In the genomic region with DNA sequence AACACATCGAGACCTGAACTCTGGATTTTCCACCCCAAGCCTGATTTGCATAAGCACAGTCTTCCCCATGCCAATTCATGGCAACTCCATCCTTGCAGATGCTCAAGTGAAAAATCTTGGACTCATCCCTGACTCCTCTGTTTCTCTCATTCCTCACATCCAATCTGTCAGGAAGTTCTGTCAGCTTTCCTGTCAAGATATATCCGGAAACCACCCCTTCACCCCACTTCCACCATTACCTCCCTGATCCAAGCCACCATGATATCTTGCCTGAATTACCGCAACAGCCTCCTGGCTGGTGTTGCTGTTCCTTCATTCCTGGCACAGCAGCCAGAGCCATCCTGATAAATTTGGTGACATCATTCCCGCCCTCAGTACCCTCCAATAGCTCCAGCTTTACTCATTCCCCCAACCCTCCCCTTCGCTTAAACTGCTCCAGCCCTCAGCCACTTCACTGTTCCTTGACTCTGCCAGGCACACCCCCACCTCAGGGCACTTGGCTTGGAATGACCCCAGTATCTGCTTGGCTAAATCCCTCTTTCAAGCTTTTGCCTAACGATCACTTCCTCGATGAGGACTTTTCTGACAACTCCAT, we compare ENCODE assay signal across 1 cellular context.
TF ChIP-seq lines count a peak whose summit lies in the region.

No MANE protein-coding gene starts in this region.

TF ChIP-seq in HEK293, 187 proteins besides CTCF, POLR2A, EP300 and RAD21 (continued from another document):
- TF ChIP-seq, protein P1, sequence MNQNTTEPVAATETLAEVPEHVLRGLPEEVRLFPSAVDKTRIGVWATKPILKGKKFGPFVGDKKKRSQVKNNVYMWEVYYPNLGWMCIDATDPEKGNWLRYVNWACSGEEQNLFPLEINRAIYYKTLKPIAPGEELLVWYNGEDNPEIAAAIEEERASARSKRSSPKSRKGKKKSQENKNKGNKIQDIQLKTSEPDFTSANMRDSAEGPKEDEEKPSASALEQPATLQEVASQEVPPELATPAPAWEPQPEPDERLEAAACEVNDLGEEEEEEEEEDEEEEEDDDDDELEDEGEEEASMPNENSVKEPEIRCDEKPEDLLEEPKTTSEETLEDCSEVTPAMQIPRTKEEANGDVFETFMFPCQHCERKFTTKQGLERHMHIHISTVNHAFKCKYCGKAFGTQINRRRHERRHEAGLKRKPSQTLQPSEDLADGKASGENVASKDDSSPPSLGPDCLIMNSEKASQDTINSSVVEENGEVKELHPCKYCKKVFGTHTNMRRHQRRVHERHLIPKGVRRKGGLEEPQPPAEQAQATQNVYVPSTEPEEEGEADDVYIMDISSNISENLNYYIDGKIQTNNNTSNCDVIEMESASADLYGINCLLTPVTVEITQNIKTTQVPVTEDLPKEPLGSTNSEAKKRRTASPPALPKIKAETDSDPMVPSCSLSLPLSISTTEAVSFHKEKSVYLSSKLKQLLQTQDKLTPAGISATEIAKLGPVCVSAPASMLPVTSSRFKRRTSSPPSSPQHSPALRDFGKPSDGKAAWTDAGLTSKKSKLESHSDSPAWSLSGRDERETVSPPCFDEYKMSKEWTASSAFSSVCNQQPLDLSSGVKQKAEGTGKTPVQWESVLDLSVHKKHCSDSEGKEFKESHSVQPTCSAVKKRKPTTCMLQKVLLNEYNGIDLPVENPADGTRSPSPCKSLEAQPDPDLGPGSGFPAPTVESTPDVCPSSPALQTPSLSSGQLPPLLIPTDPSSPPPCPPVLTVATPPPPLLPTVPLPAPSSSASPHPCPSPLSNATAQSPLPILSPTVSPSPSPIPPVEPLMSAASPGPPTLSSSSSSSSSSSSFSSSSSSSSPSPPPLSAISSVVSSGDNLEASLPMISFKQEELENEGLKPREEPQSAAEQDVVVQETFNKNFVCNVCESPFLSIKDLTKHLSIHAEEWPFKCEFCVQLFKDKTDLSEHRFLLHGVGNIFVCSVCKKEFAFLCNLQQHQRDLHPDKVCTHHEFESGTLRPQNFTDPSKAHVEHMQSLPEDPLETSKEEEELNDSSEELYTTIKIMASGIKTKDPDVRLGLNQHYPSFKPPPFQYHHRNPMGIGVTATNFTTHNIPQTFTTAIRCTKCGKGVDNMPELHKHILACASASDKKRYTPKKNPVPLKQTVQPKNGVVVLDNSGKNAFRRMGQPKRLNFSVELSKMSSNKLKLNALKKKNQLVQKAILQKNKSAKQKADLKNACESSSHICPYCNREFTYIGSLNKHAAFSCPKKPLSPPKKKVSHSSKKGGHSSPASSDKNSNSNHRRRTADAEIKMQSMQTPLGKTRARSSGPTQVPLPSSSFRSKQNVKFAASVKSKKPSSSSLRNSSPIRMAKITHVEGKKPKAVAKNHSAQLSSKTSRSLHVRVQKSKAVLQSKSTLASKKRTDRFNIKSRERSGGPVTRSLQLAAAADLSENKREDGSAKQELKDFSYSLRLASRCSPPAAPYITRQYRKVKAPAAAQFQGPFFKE (tag by site-specific recombination; IDR thresholded peaks at IDR 0.05; ENCODE audit: borderline replicate concordance), result no peak
- no peak for TF ChIP-seq ZNF169 (tag by site-specific recombination; IDR thresholded peaks at IDR 0.05)
- TF ChIP-seq ZNF785 (tag by site-specific recombination; IDR thresholded peaks at IDR 0.05), result no peak
- no peak for TF ChIP-seq ZNF830 (tag by site-specific recombination; IDR thresholded peaks at IDR 0.05; ENCODE audit: low read depth)
- TF ChIP-seq ZNF629 (tag by site-specific recombination; IDR thresholded peaks at IDR 0.05), result no peak
- TF ChIP-seq SP3 (tag by site-specific recombination; IDR thresholded peaks at IDR 0.05), result no peak
- TF ChIP-seq ZNF146 (tag by site-specific recombination; IDR thresholded peaks at IDR 0.05), result no peak
- TF ChIP-seq ZNF548 (tag by site-specific recombination; IDR thresholded peaks at IDR 0.05), result no peak
- TF ChIP-seq ZBTB17 (tag by site-specific recombination; IDR thresholded peaks at IDR 0.05), result no peak
- TF ChIP-seq ZNF623 (tag by site-specific recombination; IDR thresholded peaks at IDR 0.05), result no peak
- TF ChIP-seq, protein P2, sequence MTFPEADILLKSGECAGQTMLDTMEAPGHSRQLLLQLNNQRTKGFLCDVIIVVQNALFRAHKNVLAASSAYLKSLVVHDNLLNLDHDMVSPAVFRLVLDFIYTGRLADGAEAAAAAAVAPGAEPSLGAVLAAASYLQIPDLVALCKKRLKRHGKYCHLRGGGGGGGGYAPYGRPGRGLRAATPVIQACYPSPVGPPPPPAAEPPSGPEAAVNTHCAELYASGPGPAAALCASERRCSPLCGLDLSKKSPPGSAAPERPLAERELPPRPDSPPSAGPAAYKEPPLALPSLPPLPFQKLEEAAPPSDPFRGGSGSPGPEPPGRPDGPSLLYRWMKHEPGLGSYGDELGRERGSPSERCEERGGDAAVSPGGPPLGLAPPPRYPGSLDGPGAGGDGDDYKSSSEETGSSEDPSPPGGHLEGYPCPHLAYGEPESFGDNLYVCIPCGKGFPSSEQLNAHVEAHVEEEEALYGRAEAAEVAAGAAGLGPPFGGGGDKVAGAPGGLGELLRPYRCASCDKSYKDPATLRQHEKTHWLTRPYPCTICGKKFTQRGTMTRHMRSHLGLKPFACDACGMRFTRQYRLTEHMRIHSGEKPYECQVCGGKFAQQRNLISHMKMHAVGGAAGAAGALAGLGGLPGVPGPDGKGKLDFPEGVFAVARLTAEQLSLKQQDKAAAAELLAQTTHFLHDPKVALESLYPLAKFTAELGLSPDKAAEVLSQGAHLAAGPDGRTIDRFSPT (tag by site-specific recombination; IDR thresholded peaks at IDR 0.05), result no peak
- no peak for TF ChIP-seq ZNF404 (tag by site-specific recombination; IDR thresholded peaks at IDR 0.05)
- peak; percentile 36; the same call in 1 of the 2 replicates for TF ChIP-seq KLF9 (tag by site-specific recombination; IDR thresholded peaks at IDR 0.05; ENCODE audit: low read depth)
- TF ChIP-seq ZNF555 (tag by site-specific recombination; conservative IDR thresholded peaks at IDR 0.05), result no peak
- TF ChIP-seq, protein P3, sequence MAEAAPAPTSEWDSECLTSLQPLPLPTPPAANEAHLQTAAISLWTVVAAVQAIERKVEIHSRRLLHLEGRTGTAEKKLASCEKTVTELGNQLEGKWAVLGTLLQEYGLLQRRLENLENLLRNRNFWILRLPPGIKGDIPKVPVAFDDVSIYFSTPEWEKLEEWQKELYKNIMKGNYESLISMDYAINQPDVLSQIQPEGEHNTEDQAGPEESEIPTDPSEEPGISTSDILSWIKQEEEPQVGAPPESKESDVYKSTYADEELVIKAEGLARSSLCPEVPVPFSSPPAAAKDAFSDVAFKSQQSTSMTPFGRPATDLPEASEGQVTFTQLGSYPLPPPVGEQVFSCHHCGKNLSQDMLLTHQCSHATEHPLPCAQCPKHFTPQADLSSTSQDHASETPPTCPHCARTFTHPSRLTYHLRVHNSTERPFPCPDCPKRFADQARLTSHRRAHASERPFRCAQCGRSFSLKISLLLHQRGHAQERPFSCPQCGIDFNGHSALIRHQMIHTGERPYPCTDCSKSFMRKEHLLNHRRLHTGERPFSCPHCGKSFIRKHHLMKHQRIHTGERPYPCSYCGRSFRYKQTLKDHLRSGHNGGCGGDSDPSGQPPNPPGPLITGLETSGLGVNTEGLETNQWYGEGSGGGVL (tag by site-specific recombination; IDR thresholded peaks at IDR 0.05), result peak; percentile 57
- 0 out of 2 replicates have a peak, but pooled peaks have one; percentile 20 for TF ChIP-seq SP7 (tag by site-specific recombination; IDR thresholded peaks at IDR 0.05)
- no peak for TF ChIP-seq GLI4 (tag by site-specific recombination; IDR thresholded peaks at IDR 0.05)
- no peak for TF ChIP-seq ZNF544 (tag by site-specific recombination; IDR thresholded peaks at IDR 0.05)
- TF ChIP-seq, protein P4, sequence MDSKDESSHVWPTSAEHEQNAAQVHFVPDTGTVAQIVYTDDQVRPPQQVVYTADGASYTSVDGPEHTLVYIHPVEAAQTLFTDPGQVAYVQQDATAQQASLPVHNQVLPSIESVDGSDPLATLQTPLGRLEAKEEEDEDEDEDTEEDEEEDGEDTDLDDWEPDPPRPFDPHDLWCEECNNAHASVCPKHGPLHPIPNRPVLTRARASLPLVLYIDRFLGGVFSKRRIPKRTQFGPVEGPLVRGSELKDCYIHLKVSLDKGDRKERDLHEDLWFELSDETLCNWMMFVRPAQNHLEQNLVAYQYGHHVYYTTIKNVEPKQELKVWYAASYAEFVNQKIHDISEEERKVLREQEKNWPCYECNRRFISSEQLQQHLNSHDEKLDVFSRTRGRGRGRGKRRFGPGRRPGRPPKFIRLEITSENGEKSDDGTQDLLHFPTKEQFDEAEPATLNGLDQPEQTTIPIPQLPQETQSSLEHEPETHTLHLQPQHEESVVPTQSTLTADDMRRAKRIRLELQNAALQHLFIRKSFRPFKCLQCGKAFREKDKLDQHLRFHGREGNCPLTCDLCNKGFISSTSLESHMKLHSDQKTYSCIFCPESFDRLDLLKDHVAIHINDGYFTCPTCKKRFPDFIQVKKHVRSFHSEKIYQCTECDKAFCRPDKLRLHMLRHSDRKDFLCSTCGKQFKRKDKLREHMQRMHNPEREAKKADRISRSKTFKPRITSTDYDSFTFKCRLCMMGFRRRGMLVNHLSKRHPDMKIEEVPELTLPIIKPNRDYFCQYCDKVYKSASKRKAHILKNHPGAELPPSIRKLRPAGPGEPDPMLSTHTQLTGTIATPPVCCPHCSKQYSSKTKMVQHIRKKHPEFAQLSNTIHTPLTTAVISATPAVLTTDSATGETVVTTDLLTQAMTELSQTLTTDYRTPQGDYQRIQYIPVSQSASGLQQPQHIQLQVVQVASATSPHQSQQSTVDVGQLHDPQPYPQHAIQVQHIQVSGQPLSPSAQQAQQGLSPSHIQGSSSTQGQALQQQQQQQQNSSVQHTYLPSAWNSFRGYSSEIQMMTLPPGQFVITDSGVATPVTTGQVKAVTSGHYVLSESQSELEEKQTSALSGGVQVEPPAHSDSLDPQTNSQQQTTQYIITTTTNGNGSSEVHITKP (tag by site-specific recombination; IDR thresholded peaks at IDR 0.05), result peak; percentile 73
- TF ChIP-seq ZFP41 (tag by site-specific recombination; IDR thresholded peaks at IDR 0.05; ENCODE audit: borderline replicate concordance), result no peak
- no peak for TF ChIP-seq ZNF138 (tag by site-specific recombination; IDR thresholded peaks at IDR 0.05; ENCODE audit: borderline replicate concordance)
- TF ChIP-seq, protein P5, sequence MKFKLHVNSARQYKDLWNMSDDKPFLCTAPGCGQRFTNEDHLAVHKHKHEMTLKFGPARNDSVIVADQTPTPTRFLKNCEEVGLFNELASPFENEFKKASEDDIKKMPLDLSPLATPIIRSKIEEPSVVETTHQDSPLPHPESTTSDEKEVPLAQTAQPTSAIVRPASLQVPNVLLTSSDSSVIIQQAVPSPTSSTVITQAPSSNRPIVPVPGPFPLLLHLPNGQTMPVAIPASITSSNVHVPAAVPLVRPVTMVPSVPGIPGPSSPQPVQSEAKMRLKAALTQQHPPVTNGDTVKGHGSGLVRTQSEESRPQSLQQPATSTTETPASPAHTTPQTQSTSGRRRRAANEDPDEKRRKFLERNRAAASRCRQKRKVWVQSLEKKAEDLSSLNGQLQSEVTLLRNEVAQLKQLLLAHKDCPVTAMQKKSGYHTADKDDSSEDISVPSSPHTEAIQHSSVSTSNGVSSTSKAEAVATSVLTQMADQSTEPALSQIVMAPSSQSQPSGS (tag by site-specific recombination; IDR thresholded peaks at IDR 0.05; ENCODE audit: low read depth), result peak; percentile 72
- TF ChIP-seq ZNF112 (tag by site-specific recombination; IDR thresholded peaks at IDR 0.05), result no peak
- no peak for TF ChIP-seq KLF16 (tag by site-specific recombination; IDR thresholded peaks at IDR 0.05)
- TF ChIP-seq HOXD13 (CRISPR knock-in tag; IDR thresholded peaks at IDR 0.05; ENCODE audit: borderline replicate concordance), result no peak
- TF ChIP-seq ZFHX2 (tag by site-specific recombination; conservative IDR thresholded peaks at IDR 0.05), result peak; percentile 19; the same call in 1 of the 2 replicates
- no peak for TF ChIP-seq ZBTB20 (tag by site-specific recombination; IDR thresholded peaks at IDR 0.05)
- 0 out of 2 replicates have a peak, but pooled peaks have one; percentile 29 for TF ChIP-seq ZNF600 (tag by site-specific recombination; IDR thresholded peaks at IDR 0.05)
- no peak for TF ChIP-seq ZNF624 (tag by site-specific recombination; IDR thresholded peaks at IDR 0.05)
- no peak for TF ChIP-seq ZNF610 (tag by site-specific recombination; IDR thresholded peaks at IDR 0.05; ENCODE audit: borderline replicate concordance)
- no peak for TF ChIP-seq ZNF792 (tag by site-specific recombination; IDR thresholded peaks at IDR 0.05)
- TF ChIP-seq, protein P6, sequence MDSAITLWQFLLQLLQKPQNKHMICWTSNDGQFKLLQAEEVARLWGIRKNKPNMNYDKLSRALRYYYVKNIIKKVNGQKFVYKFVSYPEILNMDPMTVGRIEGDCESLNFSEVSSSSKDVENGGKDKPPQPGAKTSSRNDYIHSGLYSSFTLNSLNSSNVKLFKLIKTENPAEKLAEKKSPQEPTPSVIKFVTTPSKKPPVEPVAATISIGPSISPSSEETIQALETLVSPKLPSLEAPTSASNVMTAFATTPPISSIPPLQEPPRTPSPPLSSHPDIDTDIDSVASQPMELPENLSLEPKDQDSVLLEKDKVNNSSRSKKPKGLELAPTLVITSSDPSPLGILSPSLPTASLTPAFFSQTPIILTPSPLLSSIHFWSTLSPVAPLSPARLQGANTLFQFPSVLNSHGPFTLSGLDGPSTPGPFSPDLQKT (IDR thresholded peaks at IDR 0.05; ENCODE audit: borderline replicate concordance, low read depth, low read length), result no peak
- TF ChIP-seq, protein P7, sequence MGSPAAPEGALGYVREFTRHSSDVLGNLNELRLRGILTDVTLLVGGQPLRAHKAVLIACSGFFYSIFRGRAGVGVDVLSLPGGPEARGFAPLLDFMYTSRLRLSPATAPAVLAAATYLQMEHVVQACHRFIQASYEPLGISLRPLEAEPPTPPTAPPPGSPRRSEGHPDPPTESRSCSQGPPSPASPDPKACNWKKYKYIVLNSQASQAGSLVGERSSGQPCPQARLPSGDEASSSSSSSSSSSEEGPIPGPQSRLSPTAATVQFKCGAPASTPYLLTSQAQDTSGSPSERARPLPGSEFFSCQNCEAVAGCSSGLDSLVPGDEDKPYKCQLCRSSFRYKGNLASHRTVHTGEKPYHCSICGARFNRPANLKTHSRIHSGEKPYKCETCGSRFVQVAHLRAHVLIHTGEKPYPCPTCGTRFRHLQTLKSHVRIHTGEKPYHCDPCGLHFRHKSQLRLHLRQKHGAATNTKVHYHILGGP (tag by site-specific recombination; IDR thresholded peaks at IDR 0.05), result no peak
- TF ChIP-seq ZNF341 (tag by site-specific recombination; IDR thresholded peaks at IDR 0.05; ENCODE audit: low read depth), result peak; percentile 52
- no peak for TF ChIP-seq ZNF211 (tag by site-specific recombination; IDR thresholded peaks at IDR 0.05; ENCODE audit: low read depth)
- TF ChIP-seq, protein P8, sequence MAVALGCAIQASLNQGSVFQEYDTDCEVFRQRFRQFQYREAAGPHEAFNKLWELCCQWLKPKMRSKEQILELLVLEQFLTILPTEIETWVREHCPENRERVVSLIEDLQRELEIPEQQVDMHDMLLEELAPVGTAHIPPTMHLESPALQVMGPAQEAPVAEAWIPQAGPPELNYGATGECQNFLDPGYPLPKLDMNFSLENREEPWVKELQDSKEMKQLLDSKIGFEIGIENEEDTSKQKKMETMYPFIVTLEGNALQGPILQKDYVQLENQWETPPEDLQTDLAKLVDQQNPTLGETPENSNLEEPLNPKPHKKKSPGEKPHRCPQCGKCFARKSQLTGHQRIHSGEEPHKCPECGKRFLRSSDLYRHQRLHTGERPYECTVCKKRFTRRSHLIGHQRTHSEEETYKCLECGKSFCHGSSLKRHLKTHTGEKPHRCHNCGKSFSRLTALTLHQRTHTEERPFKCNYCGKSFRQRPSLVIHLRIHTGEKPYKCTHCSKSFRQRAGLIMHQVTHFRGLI (tag by site-specific recombination; IDR thresholded peaks at IDR 0.05), result no peak
